ENCODE assay signal across 1 cellular context in the genomic region with DNA sequence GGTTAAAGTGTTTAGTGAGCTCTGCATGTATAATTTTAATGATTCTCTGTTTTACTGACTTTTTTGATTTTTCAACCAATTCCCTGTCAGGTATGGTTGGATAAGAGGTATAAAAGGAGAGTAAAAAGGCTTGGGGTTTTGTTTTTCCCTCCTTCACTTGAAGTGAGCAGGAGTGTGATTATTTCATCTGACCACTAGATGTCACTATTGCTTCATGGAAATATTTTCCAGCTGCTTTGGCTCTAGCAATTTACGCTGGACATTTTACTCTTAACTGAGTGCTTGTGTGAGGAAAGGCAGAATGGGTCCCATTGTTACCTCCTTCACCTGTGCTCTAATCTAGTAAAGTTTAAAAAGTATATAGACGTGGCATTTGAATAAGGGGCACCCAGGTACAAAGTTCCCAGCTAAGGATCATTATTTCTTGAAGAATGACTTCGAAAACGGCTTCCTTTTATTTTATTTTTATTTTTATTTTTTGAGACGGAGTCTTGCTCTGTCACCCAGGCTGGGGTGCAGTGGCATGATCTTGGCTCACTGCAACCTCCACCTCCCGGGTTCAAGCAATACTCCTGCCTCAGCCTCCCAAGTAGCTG.
TF ChIP-seq lines count a peak whose summit lies in the region.

No MANE protein-coding gene starts in this region.

TF ChIP-seq in GM23338, 12 proteins besides CTCF, POLR2A, EP300 and RAD21 (continued from another document):
- TF ChIP-seq, protein P1, sequence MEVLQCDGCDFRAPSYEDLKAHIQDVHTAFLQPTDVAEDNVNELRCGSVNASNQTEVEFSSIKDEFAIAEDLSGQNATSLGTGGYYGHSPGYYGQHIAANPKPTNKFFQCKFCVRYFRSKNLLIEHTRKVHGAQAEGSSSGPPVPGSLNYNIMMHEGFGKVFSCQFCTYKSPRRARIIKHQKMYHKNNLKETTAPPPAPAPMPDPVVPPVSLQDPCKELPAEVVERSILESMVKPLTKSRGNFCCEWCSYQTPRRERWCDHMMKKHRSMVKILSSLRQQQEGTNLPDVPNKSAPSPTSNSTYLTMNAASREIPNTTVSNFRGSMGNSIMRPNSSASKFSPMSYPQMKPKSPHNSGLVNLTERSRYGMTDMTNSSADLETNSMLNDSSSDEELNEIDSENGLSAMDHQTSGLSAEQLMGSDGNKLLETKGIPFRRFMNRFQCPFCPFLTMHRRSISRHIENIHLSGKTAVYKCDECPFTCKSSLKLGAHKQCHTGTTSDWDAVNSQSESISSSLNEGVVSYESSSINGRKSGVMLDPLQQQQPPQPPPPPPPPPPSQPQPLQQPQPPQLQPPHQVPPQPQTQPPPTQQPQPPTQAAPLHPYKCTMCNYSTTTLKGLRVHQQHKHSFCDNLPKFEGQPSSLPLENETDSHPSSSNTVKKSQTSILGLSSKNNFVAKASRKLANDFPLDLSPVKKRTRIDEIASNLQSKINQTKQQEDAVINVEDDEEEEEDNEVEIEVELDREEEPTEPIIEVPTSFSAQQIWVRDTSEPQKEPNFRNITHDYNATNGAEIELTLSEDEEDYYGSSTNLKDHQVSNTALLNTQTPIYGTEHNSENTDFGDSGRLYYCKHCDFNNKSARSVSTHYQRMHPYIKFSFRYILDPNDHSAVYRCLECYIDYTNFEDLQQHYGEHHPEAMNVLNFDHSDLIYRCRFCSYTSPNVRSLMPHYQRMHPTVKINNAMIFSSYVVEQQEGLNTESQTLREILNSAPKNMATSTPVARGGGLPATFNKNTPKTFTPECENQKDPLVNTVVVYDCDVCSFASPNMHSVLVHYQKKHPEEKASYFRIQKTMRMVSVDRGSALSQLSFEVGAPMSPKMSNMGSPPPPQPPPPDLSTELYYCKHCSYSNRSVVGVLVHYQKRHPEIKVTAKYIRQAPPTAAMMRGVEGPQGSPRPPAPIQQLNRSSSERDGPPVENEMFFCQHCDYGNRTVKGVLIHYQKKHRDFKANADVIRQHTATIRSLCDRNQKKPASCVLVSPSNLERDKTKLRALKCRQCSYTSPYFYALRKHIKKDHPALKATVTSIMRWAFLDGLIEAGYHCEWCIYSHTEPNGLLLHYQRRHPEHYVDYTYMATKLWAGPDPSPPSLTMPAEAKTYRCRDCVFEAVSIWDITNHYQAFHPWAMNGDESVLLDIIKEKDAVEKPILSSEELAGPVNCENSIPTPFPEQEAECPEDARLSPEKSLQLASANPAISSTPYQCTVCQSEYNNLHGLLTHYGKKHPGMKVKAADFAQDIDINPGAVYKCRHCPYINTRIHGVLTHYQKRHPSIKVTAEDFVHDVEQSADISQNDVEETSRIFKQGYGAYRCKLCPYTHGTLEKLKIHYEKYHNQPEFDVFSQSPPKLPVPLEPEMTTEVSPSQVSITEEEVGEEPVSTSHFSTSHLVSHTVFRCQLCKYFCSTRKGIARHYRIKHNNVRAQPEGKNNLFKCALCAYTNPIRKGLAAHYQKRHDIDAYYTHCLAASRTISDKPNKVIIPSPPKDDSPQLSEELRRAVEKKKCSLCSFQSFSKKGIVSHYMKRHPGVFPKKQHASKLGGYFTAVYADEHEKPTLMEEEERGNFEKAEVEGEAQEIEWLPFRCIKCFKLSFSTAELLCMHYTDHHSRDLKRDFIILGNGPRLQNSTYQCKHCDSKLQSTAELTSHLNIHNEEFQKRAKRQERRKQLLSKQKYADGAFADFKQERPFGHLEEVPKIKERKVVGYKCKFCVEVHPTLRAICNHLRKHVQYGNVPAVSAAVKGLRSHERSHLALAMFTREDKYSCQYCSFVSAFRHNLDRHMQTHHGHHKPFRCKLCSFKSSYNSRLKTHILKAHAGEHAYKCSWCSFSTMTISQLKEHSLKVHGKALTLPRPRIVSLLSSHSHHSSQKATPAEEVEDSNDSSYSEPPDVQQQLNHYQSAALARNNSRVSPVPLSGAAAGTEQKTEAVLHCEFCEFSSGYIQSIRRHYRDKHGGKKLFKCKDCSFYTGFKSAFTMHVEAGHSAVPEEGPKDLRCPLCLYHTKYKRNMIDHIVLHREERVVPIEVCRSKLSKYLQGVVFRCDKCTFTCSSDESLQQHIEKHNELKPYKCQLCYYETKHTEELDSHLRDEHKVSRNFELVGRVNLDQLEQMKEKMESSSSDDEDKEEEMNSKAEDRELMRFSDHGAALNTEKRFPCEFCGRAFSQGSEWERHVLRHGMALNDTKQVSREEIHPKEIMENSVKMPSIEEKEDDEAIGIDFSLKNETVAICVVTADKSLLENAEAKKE (CRISPR knock-in tag; IDR thresholded peaks at IDR 0.05) = no peak
- TF ChIP-seq, protein P2, sequence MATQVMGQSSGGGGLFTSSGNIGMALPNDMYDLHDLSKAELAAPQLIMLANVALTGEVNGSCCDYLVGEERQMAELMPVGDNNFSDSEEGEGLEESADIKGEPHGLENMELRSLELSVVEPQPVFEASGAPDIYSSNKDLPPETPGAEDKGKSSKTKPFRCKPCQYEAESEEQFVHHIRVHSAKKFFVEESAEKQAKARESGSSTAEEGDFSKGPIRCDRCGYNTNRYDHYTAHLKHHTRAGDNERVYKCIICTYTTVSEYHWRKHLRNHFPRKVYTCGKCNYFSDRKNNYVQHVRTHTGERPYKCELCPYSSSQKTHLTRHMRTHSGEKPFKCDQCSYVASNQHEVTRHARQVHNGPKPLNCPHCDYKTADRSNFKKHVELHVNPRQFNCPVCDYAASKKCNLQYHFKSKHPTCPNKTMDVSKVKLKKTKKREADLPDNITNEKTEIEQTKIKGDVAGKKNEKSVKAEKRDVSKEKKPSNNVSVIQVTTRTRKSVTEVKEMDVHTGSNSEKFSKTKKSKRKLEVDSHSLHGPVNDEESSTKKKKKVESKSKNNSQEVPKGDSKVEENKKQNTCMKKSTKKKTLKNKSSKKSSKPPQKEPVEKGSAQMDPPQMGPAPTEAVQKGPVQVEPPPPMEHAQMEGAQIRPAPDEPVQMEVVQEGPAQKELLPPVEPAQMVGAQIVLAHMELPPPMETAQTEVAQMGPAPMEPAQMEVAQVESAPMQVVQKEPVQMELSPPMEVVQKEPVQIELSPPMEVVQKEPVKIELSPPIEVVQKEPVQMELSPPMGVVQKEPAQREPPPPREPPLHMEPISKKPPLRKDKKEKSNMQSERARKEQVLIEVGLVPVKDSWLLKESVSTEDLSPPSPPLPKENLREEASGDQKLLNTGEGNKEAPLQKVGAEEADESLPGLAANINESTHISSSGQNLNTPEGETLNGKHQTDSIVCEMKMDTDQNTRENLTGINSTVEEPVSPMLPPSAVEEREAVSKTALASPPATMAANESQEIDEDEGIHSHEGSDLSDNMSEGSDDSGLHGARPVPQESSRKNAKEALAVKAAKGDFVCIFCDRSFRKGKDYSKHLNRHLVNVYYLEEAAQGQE (IDR thresholded peaks at IDR 0.05; ENCODE audit: unreplicated experiment) = no peak
- TF ChIP-seq CREB1 (CRISPR knock-in tag; IDR thresholded peaks at IDR 0.05; ENCODE audit: low read depth) = no peak
- no peak for TF ChIP-seq ZNF331 (CRISPR knock-in tag; IDR thresholded peaks at IDR 0.05; ENCODE audit: low read depth)
- TF ChIP-seq NANOG (IDR thresholded peaks at IDR 0.05; ENCODE audit: borderline replicate concordance) = no peak
- no peak for TF ChIP-seq POLR2AphosphoS5 (IDR thresholded peaks at IDR 0.05; ENCODE audit: low read depth)
- TF ChIP-seq, protein P3, sequence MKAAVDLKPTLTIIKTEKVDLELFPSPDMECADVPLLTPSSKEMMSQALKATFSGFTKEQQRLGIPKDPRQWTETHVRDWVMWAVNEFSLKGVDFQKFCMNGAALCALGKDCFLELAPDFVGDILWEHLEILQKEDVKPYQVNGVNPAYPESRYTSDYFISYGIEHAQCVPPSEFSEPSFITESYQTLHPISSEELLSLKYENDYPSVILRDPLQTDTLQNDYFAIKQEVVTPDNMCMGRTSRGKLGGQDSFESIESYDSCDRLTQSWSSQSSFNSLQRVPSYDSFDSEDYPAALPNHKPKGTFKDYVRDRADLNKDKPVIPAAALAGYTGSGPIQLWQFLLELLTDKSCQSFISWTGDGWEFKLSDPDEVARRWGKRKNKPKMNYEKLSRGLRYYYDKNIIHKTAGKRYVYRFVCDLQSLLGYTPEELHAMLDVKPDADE (IDR thresholded peaks at IDR 0.05) = no peak
- no peak for TF ChIP-seq EZH2 (IDR thresholded peaks at IDR 0.05; ENCODE audit: low read depth, unreplicated experiment)
- no peak for TF ChIP-seq ZNF114 (CRISPR knock-in tag; IDR thresholded peaks at IDR 0.05)
- TF ChIP-seq STAT1 (IDR thresholded peaks at IDR 0.05; ENCODE audit: unreplicated experiment) = no peak
